8 cellular contexts compared by ENCODE assay signal in the genomic region with DNA sequence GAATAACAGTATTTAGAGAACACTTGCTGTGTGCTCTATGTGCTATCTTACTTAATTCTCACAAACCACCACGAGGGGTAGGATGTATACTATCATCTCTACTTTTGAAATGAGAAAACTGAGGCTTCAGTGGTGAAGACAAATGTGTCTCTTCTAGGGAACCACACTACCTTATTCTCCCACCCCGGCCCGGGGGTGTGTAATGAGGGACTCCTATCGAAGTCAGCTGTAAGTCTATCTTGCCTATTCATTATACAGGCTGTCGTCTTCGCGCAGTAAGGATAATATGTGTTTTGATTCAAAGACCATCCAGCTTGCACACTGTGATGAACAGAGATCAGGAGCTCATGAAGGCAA. TPM values are rescaled to one million over a fixed set of nuclear protein-coding genes. Genes with fewer than 3 reads are reported as not detected.
DNase-seq lines count a peak whose midpoint lies in the region; ATAC-seq, FAIRE-seq and TF ChIP-seq lines count a peak whose summit lies in the region.

No MANE protein-coding gene starts in this region.

- H3K27ac ChIP-seq in CD8-positive, alpha-beta T cell (ENCODE audit: low read depth, low read length) = no peak overlapping the region
- no peak overlapping the region for H3K27ac ChIP-seq in kidney (ENCODE audit: low read depth in 2 of 2, low read length in 2 of 2)

- H3K9me3 Mint-ChIP-seq in CD8-positive, alpha-beta T cell = no peaks in the 10 kb centered on the region
- H3K9me3 Mint-ChIP-seq in activated T-cell treated with anti-CD3 and anti-CD28 coated beads, Interleukin-2, amount 50 U/mL, for 72 hours = no peaks in the 10 kb centered on the region
- H3K9me3 Mint-ChIP-seq in stimulated activated memory B cell treated with anti-CD40 and anti-IgM and Interleukin-4, amounts not matched to agents 10 μg/mL and 1 μg/mL and 100 μg/mL, for 72 hours = no peaks in the 10 kb centered on the region

- H3K9me3 ChIP-seq in CD8-positive, alpha-beta T cell (ENCODE audit: low read length) = no peaks in the 10 kb centered on the region
- H3K9me3 ChIP-seq in kidney (ENCODE audit: control insufficient read depth in 1 of 2, low read length in 2 of 2) = no peaks in the 10 kb centered on the region

- H3K4me1 ChIP-seq in CD8-positive, alpha-beta T cell (ENCODE audit: insufficient read depth, low read length) = peaks cover 23% of the 10 kb centered on the region
- peaks cover 11 to 19% of the 10 kb centered on the region in 2 donors for H3K4me1 ChIP-seq in kidney (ENCODE audit: control insufficient read depth in 1 of 2, insufficient read depth in 1 of 2, low read depth in 1 of 2, low read length in 2 of 2)

- H3K27me3 Mint-ChIP-seq in CD8-positive, alpha-beta T cell (ENCODE audit: low read depth) = no peaks in the 10 kb centered on the region
- H3K27me3 Mint-ChIP-seq in activated T-cell treated with anti-CD3 and anti-CD28 coated beads, Interleukin-2, amount 50 U/mL, for 72 hours (ENCODE audit: low read depth) = no peaks in the 10 kb centered on the region
- H3K27me3 Mint-ChIP-seq in stimulated activated memory B cell treated with anti-CD40 and anti-IgM and Interleukin-4, amounts not matched to agents 10 μg/mL and 1 μg/mL and 100 μg/mL, for 72 hours = no peaks in the 10 kb centered on the region

- peaks cover 24% of the 10 kb centered on the region for H3K36me3 Mint-ChIP-seq in CD8-positive, alpha-beta T cell
- peaks cover 9 to 10% of the 10 kb centered on the region in 2 donors for H3K36me3 Mint-ChIP-seq in activated T-cell treated with anti-CD3 and anti-CD28 coated beads, Interleukin-2, amount 50 U/mL, for 72 hours (ENCODE audit: insufficient read depth in 2 of 2)
- H3K36me3 Mint-ChIP-seq in stimulated activated memory B cell treated with anti-CD40 and anti-IgM and Interleukin-4, amounts not matched to agents 10 μg/mL and 1 μg/mL and 100 μg/mL, for 72 hours = peaks cover 29% of the 10 kb centered on the region

- peak in 2 of 7 experiments; percentile 35 to 60 for DNase-seq in CD8-positive, alpha-beta T cell
- DNase-seq in HT-29 (ENCODE audit: low spot score) = peak; percentile 52
- peak; percentile 84 to 90 for DNase-seq in activated T-cell treated with anti-CD3 and anti-CD28 coated beads, Interleukin-2, amount 50 U/mL, for 72 hours
- no peak for DNase-seq in kidney
- no peak for DNase-seq in DMS153 treated with DMSO at 0.1 percent for 48 hours (lab: John Stamatoyannopoulos, UW; ENCODE audit: unreplicated experiment)
- no peak for DNase-seq in cortex of kidney (lab: John Stamatoyannopoulos, UW)
- no peak for DNase-seq in C1 segment of cervical spinal cord (lab: John Stamatoyannopoulos, UW)

- peak overlapping the region; percentile 52 for H3K4me3 ChIP-seq in CD8-positive, alpha-beta T cell (ENCODE audit: low read depth, low read length)
- H3K4me3 ChIP-seq in kidney (ENCODE audit: low read length in 2 of 2) = peak overlapping the region; percentile 74 to 78

- FAIRE-seq in kidney (lab: Jason Lieb, UNC) = no peak

- H3K4me1 Mint-ChIP-seq in CD8-positive, alpha-beta T cell (ENCODE audit: low read depth) = peaks cover 52% of the 10 kb centered on the region
- H3K4me1 Mint-ChIP-seq in activated T-cell treated with anti-CD3 and anti-CD28 coated beads, Interleukin-2, amount 50 U/mL, for 72 hours (ENCODE audit: low read depth) = peaks cover 54% of the 10 kb centered on the region
- peaks cover 53% of the 10 kb centered on the region for H3K4me1 Mint-ChIP-seq in stimulated activated memory B cell treated with anti-CD40 and anti-IgM and Interleukin-4, amounts not matched to agents 10 μg/mL and 1 μg/mL and 100 μg/mL, for 72 hours

- intact Hi-C loops in CD8-positive, alpha-beta T cell (cut with DNase I, micrococcal nuclease) = loop anchor here (1.0 to 10.0 kb wide), 13 partner anchors 75 to 1247 kb away; a partner anchor contains a TSS
- intact Hi-C loops in kidney (cut with DNase I) = no loop called here

- peaks cover 8% of the 10 kb centered on the region for H3K36me3 ChIP-seq in CD8-positive, alpha-beta T cell (ENCODE audit: insufficient read depth, low read length)
- H3K36me3 ChIP-seq in kidney (ENCODE audit: control insufficient read depth in 1 of 2, insufficient read depth in 2 of 2, low read length in 2 of 2) = peaks cover 4 to 5% of the 10 kb centered on the region in 2 donors

- peak overlapping the region; percentile 76 to 84 for H3K9ac ChIP-seq in kidney (ENCODE audit: low read length in 2 of 2)

- H3K27ac Mint-ChIP-seq in CD8-positive, alpha-beta T cell = peak overlapping the region; percentile 94
- peak overlapping the region; percentile 91 for H3K27ac Mint-ChIP-seq in activated T-cell treated with anti-CD3 and anti-CD28 coated beads, Interleukin-2, amount 50 U/mL, for 72 hours
- H3K27ac Mint-ChIP-seq in stimulated activated memory B cell treated with anti-CD40 and anti-IgM and Interleukin-4, amounts not matched to agents 10 μg/mL and 1 μg/mL and 100 μg/mL, for 72 hours = peak overlapping the region; percentile 95

- H3K27me3 ChIP-seq in CD8-positive, alpha-beta T cell (ENCODE audit: insufficient read depth, low read length) = no peaks in the 10 kb centered on the region

- ATAC-seq in CD8-positive, alpha-beta T cell = peak; percentile 25
- peak; percentile 66 to 67 for ATAC-seq in activated T-cell treated with anti-CD3 and anti-CD28 coated beads, Interleukin-2, amount 50 U/mL, for 72 hours (replicated peaks in 1 of 2)
- ATAC-seq in stimulated activated memory B cell treated with anti-CD40 and anti-IgM and Interleukin-4, amounts not matched to agents 10 μg/mL and 1 μg/mL and 100 μg/mL, for 72 hours = no peak

- no peak for TF ChIP-seq CTCF in CD8-positive, alpha-beta T cell (IDR thresholded peaks at IDR 0.05)
- TF ChIP-seq CTCF in kidney (IDR thresholded peaks at IDR 0.05; ENCODE audit: borderline replicate concordance, extremely low read depth, insufficient read depth) = no peak

- CTCF ChIA-PET in CD8-positive, alpha-beta T cell (lab: Charles Lee) = interaction anchor here (1.0 to 1.5 kb wide), 3 partner anchors 11 to 198 kb away, joined by 3 to 6 read pairs (median 5); no protein-coding TSS in a partner anchor

- POLR2A ChIA-PET in CD8-positive, alpha-beta T cell (lab: Charles Lee) = interaction anchor here (1.0 to 3.4 kb wide), 5 partner anchors 9 to 550 kb away, joined by 3 to 22 read pairs (median 5); no protein-coding TSS in a partner anchor

- H3K4me3 Mint-ChIP-seq in CD8-positive, alpha-beta T cell = peak overlapping the region; percentile 78
- peak overlapping the region; percentile 86 to 93 for H3K4me3 Mint-ChIP-seq in activated T-cell treated with anti-CD3 and anti-CD28 coated beads, Interleukin-2, amount 50 U/mL, for 72 hours
- H3K4me3 Mint-ChIP-seq in stimulated activated memory B cell treated with anti-CD40 and anti-IgM and Interleukin-4, amounts not matched to agents 10 μg/mL and 1 μg/mL and 100 μg/mL, for 72 hours = peak overlapping the region; percentile 94

RNA-seq across cellular contexts. Expression of a gene that starts 1.1 kb away (rescaled TPM):
- 10 to 100 TPM; 23.5 to 23.9 TPM for total RNA-seq in CD8-positive, alpha-beta T cell
- 26.2 and 29.2 TPM in 2 replicates for total RNA-seq in HT-29 (2014; rRNA removed; shearing (Covaris generic))
- total RNA-seq in activated T-cell treated with anti-CD3 and anti-CD28 coated beads, Interleukin-2, amount 50 U/mL, for 72 hours = 10 to 100 TPM; 72.0 to 75.8 TPM
- 22.0 TPM for total RNA-seq in kidney
- 15.1 TPM for polyA plus RNA-seq in kidney (ENCODE audit: insufficient read depth, low read depth, low replicate concordance)

RNA-seq across cellular contexts. Expression of a gene that starts 1.3 kb away (rescaled TPM):
- 1 to 10 TPM; 1.2 to 1.3 TPM for total RNA-seq in CD8-positive, alpha-beta T cell
- 2.3 and 3.7 TPM in 2 replicates for total RNA-seq in HT-29 (2014; rRNA removed; shearing (Covaris generic))
- 1 to 10 TPM; 3.8 to 5.5 TPM for total RNA-seq in activated T-cell treated with anti-CD3 and anti-CD28 coated beads, Interleukin-2, amount 50 U/mL, for 72 hours
- 4.3 TPM for total RNA-seq in kidney
- polyA plus RNA-seq in kidney (ENCODE audit: insufficient read depth, low read depth, low replicate concordance) = 4.3 TPM

Comparison
In these comparisons a context has a peak if more than half of its experiments do, and no peak if none do; other contexts are left out.
1. DNase-seq: peak in HT-29 (single experiment) and activated T-cell treated with anti-CD3 and anti-CD28 coated beads, Interleukin-2, amount 50 U/mL, for 72 hours (2 of 2); none in kidney (single experiment), DMS153 treated with DMSO at 0.1 percent for 48 hours (single experiment), cortex of kidney (single experiment) and C1 segment of cervical spinal cord (0 of 14).
2. Peak in every context shown above with its lines, with median percentiles within 50 percentile points of each other: H3K27ac Mint-ChIP-seq and H3K4me3 Mint-ChIP-seq.